ENCODE assay signal across 18 cellular contexts in the genomic region with DNA sequence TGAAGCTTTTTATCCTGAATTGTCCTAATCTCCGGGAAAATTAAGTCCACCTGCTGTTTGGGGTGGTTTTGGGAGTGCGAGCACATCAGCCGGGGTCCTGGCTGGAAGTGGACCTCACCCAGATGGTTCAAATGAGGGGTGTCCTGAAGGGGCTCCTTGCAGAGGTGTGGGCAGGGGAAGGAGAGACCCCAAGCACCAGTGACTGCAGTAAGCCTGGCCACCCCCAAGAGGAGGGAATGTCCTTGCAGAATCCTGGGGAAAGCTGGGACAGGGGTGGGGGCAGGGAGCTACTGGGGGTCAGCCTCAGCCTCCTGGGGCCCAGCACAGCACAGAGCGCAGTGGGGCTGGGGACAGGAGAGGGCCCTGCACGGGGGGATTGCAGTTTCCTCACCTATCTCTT.
"Had no signal": no experiment of that assay in that cellular context is flagged by ENCODE, and none has a peak within 500 bp of the region (broad histone marks: within the 10 kb centered on the region; RNA-seq: fewer than 3 reads in every experiment).

No MANE protein-coding gene starts in this region.

- H3K4me1 ChIP-seq: left lung, psoas muscle, tibial artery, upper lobe of right lung, vagina had no signal

- ATAC-seq: left lung; psoas muscle; sciatic nerve; stimulated activated effector memory CD8-positive, alpha-beta T cell treated with anti-CD3 and anti-CD28 coated beads, Interleukin-12 subunit alpha, Interleukin-12 subunit beta, amount 100 ng/mL, for 72 hours; stimulated activated naive CD8-positive, alpha-beta T cell treated with anti-CD3 and anti-CD28 coated beads, Interleukin-15, Interleukin-2, amounts not matched to agents 100 U/mL and 50 U/mL, for 24 hours; upper lobe of right lung had no signal

- H3K4me3 ChIP-seq: coronary artery, left lung, psoas muscle, tibial artery, upper lobe of right lung, vagina had no signal

- H3K9me3 ChIP-seq: left lung, psoas muscle, tibial artery, upper lobe of right lung, vagina had no signal

- H3K27me3 ChIP-seq: upper lobe of right lung, vagina had no signal

- DNase-seq: cerebellar nuclear complex; effector CD8-positive, alpha-beta T cell; foreskin melanocyte; hypothalamus; mesendoderm; naive B cell; psoas muscle; retina; stimulated activated CD4-positive, alpha-beta T cell treated with anti-CD3 and anti-CD28 coated beads, Interleukin-12 subunit alpha, Interleukin-12 subunit beta, amount 100 ng/mL, for 4 hours; stimulated activated CD4-positive, alpha-beta T cell treated with anti-CD3 and anti-CD28 coated beads, Interleukin-2, amount 100 ng/mL, for 48 hours; stimulated activated naive CD8-positive, alpha-beta T cell treated with anti-CD3 and anti-CD28 coated beads, Interleukin-15, Interleukin-2, amounts not matched to agents 100 U/mL and 50 U/mL, for 24 hours; tibial artery; upper lobe of right lung had no signal

- H3K36me3 ChIP-seq: left lung, tibial artery, upper lobe of right lung, vagina had no signal

- H3K27ac ChIP-seq: coronary artery, left lung, psoas muscle, tibial artery, upper lobe of right lung, vagina had no signal
